18 cellular contexts compared by ENCODE assay signal in genomic region chr21:23861908-23862504, GRCh38.
DNase-seq lines count a peak whose midpoint lies in the region; ATAC-seq, FAIRE-seq and TF ChIP-seq lines count a peak whose summit lies in the region.
"Had no signal": no experiment of that assay in that cellular context is flagged by ENCODE, and none has a peak within 500 bp of the region (broad histone marks: within the 10 kb centered on the region; RNA-seq: fewer than 3 reads in every experiment).

No MANE protein-coding gene starts in this region.

- no peak for FAIRE-seq in GM19239 (lab: Jason Lieb, UNC)
- FAIRE-seq: frontal cortex, GM12891 had no signal

- no peaks in the 10 kb centered on the region for H3K36me3 Mint-ChIP-seq in activated naive CD4-positive, alpha-beta T cell treated with anti-CD3 and anti-CD28 coated beads, Interleukin-2, amount 10 ng/mL, durations not matched to agents 7 days and 5 days
- no peaks in the 10 kb centered on the region for H3K36me3 Mint-ChIP-seq in activated CD8-positive, alpha-beta T cell treated with anti-CD3 and anti-CD28 coated beads for 36 hours (ENCODE audit: low read depth)
- peaks cover 0 to 3% of the 10 kb centered on the region in 2 donors for H3K36me3 Mint-ChIP-seq in stimulated activated naive B cell treated with anti-CD40 and anti-IgM and Interleukin-4, amounts not matched to agents 10 μg/mL and 1 μg/mL and 100 μg/mL, for 72 hours

- peaks cover 27% of the 10 kb centered on the region for H3K4me1 Mint-ChIP-seq in activated naive CD4-positive, alpha-beta T cell treated with anti-CD3 and anti-CD28 coated beads, Interleukin-2, amount 10 ng/mL, durations not matched to agents 7 days and 5 days
- H3K4me1 Mint-ChIP-seq in activated CD8-positive, alpha-beta T cell treated with anti-CD3 and anti-CD28 coated beads for 36 hours (ENCODE audit: low read depth) = peaks cover 25% of the 10 kb centered on the region
- H3K4me1 Mint-ChIP-seq in stimulated activated naive B cell treated with anti-CD40 and anti-IgM and Interleukin-4, amounts not matched to agents 10 μg/mL and 1 μg/mL and 100 μg/mL, for 72 hours = peaks cover 12 to 47% of the 10 kb centered on the region in 2 donors

- CTCF ChIA-PET in activated naive CD4-positive, alpha-beta T cell treated with anti-CD3 and anti-CD28 coated beads, Interleukin-2, amount 10 ng/mL, durations not matched to agents 7 days and 5 days (lab: Charles Lee) = no interaction called here
- CTCF ChIA-PET in activated CD8-positive, alpha-beta T cell treated with anti-CD3 and anti-CD28 coated beads for 36 hours (lab: Charles Lee) = interaction anchor here (0.6 to 1.4 kb wide), 2 partner anchors 17 to 107 kb away, joined by 3 to 5 read pairs; no protein-coding TSS in a partner anchor

- no peak for TF ChIP-seq CTCF in activated CD8-positive, alpha-beta T cell treated with anti-CD3 and anti-CD28 coated beads for 36 hours (IDR thresholded peaks at IDR 0.05)
- TF ChIP-seq CTCF in GM13977 (IDR thresholded peaks at IDR 0.05; ENCODE audit: extremely low read depth, insufficient read depth, missing control alignments) = no peak

- intact Hi-C loops in activated CD8-positive, alpha-beta T cell treated with anti-CD3 and anti-CD28 coated beads for 36 hours (cut with micrococcal nuclease) = no loop called here

- DNase-seq in activated naive CD4-positive, alpha-beta T cell treated with anti-CD3 and anti-CD28 coated beads, Interleukin-2, amount 10 ng/mL, durations not matched to agents 7 days and 5 days = no peak
- no peak for DNase-seq in activated naive CD4-positive, alpha-beta T cell treated with Interleukin-2 at 50 U/mL for 16 hours
- DNase-seq in NAMALWA (ENCODE audit: low spot score) (peak; percentile 6), UCSD-AML1 (lab: John Stamatoyannopoulos, UW; ENCODE audit: unreplicated experiment) (no peak), GM19239 (ENCODE audit: insufficient read length, low spot score) (no peak), GM13977 (ENCODE audit: low spot score) (no peak)
- DNase-seq in activated CD8-positive, alpha-beta T cell treated with anti-CD3 and anti-CD28 coated beads for 36 hours = no peak
- no peak for DNase-seq in stimulated activated naive B cell treated with anti-CD40 and anti-IgM and Interleukin-4, amounts not matched to agents 10 μg/mL and 1 μg/mL and 100 μg/mL, for 72 hours
- DNase-seq: GF-D8; mucosa of descending colon; NCI-H1048; NCI-H2107; NCI-H524 treated with DMSO at 0.1 percent for 48 hours; right lobe of liver; stimulated activated CD4-positive, alpha-beta T cell treated with anti-CD3 and anti-CD28 coated beads, Interleukin-1b, Interleukin-23, amount 100 ng/mL, for 48 hours had no signal

- no peak for ATAC-seq in activated CD8-positive, alpha-beta T cell treated with anti-CD3 and anti-CD28 coated beads for 36 hours
- peak; percentile 96 for ATAC-seq in stimulated activated naive B cell treated with anti-CD40 and anti-IgM and Interleukin-4, amounts not matched to agents 10 μg/mL and 1 μg/mL and 100 μg/mL, for 72 hours (replicated peaks)
- ATAC-seq: activated naive CD4-positive, alpha-beta T cell treated with anti-CD3 and anti-CD28 coated beads, Interleukin-2, amount 50 U/mL, for 72 hours; mucosa of descending colon; right lobe of liver had no signal

- POLR2A ChIA-PET in activated CD8-positive, alpha-beta T cell treated with anti-CD3 and anti-CD28 coated beads for 36 hours (lab: Charles Lee) = no interaction called here

- H3K27me3 Mint-ChIP-seq in activated naive CD4-positive, alpha-beta T cell treated with anti-CD3 and anti-CD28 coated beads, Interleukin-2, amount 10 ng/mL, durations not matched to agents 7 days and 5 days = no peaks in the 10 kb centered on the region
- H3K27me3 Mint-ChIP-seq in activated CD8-positive, alpha-beta T cell treated with anti-CD3 and anti-CD28 coated beads for 36 hours = no peaks in the 10 kb centered on the region
- H3K27me3 Mint-ChIP-seq in stimulated activated naive B cell treated with anti-CD40 and anti-IgM and Interleukin-4, amounts not matched to agents 10 μg/mL and 1 μg/mL and 100 μg/mL, for 72 hours = no peaks in the 10 kb centered on the region

- in situ Hi-C loops in GM13977 (cut with MboI; ENCODE audit: low pct_unique_long_range_greater_than_20kb, low sequenced_read_pairs, unreplicated experiment) = no loop called here

- no peak overlapping the region for H3K4me3 Mint-ChIP-seq in activated naive CD4-positive, alpha-beta T cell treated with anti-CD3 and anti-CD28 coated beads, Interleukin-2, amount 10 ng/mL, durations not matched to agents 7 days and 5 days
- H3K4me3 Mint-ChIP-seq in activated CD8-positive, alpha-beta T cell treated with anti-CD3 and anti-CD28 coated beads for 36 hours = no peak overlapping the region
- peak overlapping the region; percentile 0 to 36 for H3K4me3 Mint-ChIP-seq in stimulated activated naive B cell treated with anti-CD40 and anti-IgM and Interleukin-4, amounts not matched to agents 10 μg/mL and 1 μg/mL and 100 μg/mL, for 72 hours

- H3K9me3 Mint-ChIP-seq in activated naive CD4-positive, alpha-beta T cell treated with anti-CD3 and anti-CD28 coated beads, Interleukin-2, amount 10 ng/mL, durations not matched to agents 7 days and 5 days = no peaks in the 10 kb centered on the region
- H3K9me3 Mint-ChIP-seq in activated CD8-positive, alpha-beta T cell treated with anti-CD3 and anti-CD28 coated beads for 36 hours = no peaks in the 10 kb centered on the region
- H3K9me3 Mint-ChIP-seq in stimulated activated naive B cell treated with anti-CD40 and anti-IgM and Interleukin-4, amounts not matched to agents 10 μg/mL and 1 μg/mL and 100 μg/mL, for 72 hours = peaks cover 3 to 4% of the 10 kb centered on the region in 2 donors

- peak overlapping the region; percentile 51 for H3K27ac Mint-ChIP-seq in activated naive CD4-positive, alpha-beta T cell treated with anti-CD3 and anti-CD28 coated beads, Interleukin-2, amount 10 ng/mL, durations not matched to agents 7 days and 5 days
- peak overlapping the region; percentile 50 for H3K27ac Mint-ChIP-seq in activated CD8-positive, alpha-beta T cell treated with anti-CD3 and anti-CD28 coated beads for 36 hours
- peak overlapping the region; percentile 15 for H3K27ac Mint-ChIP-seq in stimulated activated naive B cell treated with anti-CD40 and anti-IgM and Interleukin-4, amounts not matched to agents 10 μg/mL and 1 μg/mL and 100 μg/mL, for 72 hours
- H3K27ac Mint-ChIP-seq: activated naive CD4-positive, alpha-beta T cell treated with anti-CD3 and anti-CD28 coated beads, Interleukin-2, amount 50 U/mL, for 72 hours had no signal

Comparison
In these comparisons a context has a peak if more than half of its experiments do, and no peak if none do; other contexts are left out.
1. H3K4me3 Mint-ChIP-seq: peak in stimulated activated naive B cell treated with anti-CD40 and anti-IgM and Interleukin-4, amounts not matched to agents 10 μg/mL and 1 μg/mL and 100 μg/mL, for 72 hours (2 of 2); none in activated naive CD4-positive, alpha-beta T cell treated with anti-CD3 and anti-CD28 coated beads, Interleukin-2, amount 10 ng/mL, durations not matched to agents 7 days and 5 days (single experiment) and activated CD8-positive, alpha-beta T cell treated with anti-CD3 and anti-CD28 coated beads for 36 hours (single experiment).
2. Peak in every context shown above with its lines, with median percentiles within 50 percentile points of each other: H3K27ac Mint-ChIP-seq.